In the genomic region with DNA sequence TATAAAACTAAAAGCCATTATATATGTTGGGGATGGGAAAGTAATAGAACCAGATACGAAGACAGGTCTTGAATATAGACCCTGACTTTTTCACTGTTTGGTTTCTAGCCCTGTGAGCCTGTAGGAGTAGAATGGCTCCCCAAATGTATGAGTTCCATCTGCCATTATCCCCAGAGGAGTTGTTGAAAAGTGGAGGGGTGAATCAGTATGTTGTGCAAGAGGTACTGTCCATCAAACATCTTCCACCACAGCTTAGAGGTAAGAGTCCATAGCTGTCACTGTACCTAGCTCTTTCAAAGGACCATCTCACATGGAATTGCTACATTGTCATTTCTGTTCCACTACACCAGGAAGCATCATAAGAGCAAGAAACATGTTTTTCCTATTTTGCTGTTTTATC, we compare ENCODE assay signal across 1 cellular context.
TF ChIP-seq lines count a peak whose summit lies in the region.

No MANE protein-coding gene starts in this region.

TF ChIP-seq in GM23338, 12 proteins besides CTCF, POLR2A, EP300 and RAD21:
- TF ChIP-seq, protein P1, sequence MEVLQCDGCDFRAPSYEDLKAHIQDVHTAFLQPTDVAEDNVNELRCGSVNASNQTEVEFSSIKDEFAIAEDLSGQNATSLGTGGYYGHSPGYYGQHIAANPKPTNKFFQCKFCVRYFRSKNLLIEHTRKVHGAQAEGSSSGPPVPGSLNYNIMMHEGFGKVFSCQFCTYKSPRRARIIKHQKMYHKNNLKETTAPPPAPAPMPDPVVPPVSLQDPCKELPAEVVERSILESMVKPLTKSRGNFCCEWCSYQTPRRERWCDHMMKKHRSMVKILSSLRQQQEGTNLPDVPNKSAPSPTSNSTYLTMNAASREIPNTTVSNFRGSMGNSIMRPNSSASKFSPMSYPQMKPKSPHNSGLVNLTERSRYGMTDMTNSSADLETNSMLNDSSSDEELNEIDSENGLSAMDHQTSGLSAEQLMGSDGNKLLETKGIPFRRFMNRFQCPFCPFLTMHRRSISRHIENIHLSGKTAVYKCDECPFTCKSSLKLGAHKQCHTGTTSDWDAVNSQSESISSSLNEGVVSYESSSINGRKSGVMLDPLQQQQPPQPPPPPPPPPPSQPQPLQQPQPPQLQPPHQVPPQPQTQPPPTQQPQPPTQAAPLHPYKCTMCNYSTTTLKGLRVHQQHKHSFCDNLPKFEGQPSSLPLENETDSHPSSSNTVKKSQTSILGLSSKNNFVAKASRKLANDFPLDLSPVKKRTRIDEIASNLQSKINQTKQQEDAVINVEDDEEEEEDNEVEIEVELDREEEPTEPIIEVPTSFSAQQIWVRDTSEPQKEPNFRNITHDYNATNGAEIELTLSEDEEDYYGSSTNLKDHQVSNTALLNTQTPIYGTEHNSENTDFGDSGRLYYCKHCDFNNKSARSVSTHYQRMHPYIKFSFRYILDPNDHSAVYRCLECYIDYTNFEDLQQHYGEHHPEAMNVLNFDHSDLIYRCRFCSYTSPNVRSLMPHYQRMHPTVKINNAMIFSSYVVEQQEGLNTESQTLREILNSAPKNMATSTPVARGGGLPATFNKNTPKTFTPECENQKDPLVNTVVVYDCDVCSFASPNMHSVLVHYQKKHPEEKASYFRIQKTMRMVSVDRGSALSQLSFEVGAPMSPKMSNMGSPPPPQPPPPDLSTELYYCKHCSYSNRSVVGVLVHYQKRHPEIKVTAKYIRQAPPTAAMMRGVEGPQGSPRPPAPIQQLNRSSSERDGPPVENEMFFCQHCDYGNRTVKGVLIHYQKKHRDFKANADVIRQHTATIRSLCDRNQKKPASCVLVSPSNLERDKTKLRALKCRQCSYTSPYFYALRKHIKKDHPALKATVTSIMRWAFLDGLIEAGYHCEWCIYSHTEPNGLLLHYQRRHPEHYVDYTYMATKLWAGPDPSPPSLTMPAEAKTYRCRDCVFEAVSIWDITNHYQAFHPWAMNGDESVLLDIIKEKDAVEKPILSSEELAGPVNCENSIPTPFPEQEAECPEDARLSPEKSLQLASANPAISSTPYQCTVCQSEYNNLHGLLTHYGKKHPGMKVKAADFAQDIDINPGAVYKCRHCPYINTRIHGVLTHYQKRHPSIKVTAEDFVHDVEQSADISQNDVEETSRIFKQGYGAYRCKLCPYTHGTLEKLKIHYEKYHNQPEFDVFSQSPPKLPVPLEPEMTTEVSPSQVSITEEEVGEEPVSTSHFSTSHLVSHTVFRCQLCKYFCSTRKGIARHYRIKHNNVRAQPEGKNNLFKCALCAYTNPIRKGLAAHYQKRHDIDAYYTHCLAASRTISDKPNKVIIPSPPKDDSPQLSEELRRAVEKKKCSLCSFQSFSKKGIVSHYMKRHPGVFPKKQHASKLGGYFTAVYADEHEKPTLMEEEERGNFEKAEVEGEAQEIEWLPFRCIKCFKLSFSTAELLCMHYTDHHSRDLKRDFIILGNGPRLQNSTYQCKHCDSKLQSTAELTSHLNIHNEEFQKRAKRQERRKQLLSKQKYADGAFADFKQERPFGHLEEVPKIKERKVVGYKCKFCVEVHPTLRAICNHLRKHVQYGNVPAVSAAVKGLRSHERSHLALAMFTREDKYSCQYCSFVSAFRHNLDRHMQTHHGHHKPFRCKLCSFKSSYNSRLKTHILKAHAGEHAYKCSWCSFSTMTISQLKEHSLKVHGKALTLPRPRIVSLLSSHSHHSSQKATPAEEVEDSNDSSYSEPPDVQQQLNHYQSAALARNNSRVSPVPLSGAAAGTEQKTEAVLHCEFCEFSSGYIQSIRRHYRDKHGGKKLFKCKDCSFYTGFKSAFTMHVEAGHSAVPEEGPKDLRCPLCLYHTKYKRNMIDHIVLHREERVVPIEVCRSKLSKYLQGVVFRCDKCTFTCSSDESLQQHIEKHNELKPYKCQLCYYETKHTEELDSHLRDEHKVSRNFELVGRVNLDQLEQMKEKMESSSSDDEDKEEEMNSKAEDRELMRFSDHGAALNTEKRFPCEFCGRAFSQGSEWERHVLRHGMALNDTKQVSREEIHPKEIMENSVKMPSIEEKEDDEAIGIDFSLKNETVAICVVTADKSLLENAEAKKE (CRISPR knock-in tag; IDR thresholded peaks at IDR 0.05): no peak
